In genomic region chr5:9955586-9955985, GRCh38 we compare ENCODE assay signal across 5 cellular contexts.
"Had no signal": no experiment of that assay in that cellular context is flagged by ENCODE, and none has a peak within 500 bp of the region (broad histone marks: within the 10 kb centered on the region; RNA-seq: fewer than 3 reads in every experiment).

No MANE protein-coding gene starts in this region.

- ATAC-seq: GM23338, K562 had no signal

- H3K4me3 ChIP-seq: GM23338, K562 had no signal

- DNase-seq: H9, HCEC 1CT, IMR-90 had no signal
